8 cellular contexts compared by ENCODE assay signal in genomic region chr16:4538067-4538385, GRCh38. TPM values are rescaled to one million over a fixed set of nuclear protein-coding genes. Genes with fewer than 3 reads are reported as not detected.
DNase-seq lines count a peak whose midpoint lies in the region; ATAC-seq, FAIRE-seq and TF ChIP-seq lines count a peak whose summit lies in the region.

No MANE protein-coding gene starts in this region.

- CTCF ChIA-PET in endothelial cell of umbilical vein (lab: Charles Lee), result interaction anchor here (0.8 to 1.1 kb wide), 2 partner anchors 12 to 32 kb away, joined by 3 read pairs; no protein-coding TSS in a partner anchor

- H3K9me3 Mint-ChIP-seq in CD14-positive monocyte, result peaks cover 6 to 26% (median 20%) of the 10 kb centered on the region in 7 donors
- H3K9me3 Mint-ChIP-seq in natural killer cell treated with Interleukin-12 subunit alpha and Interleukin-12 subunit beta and Interleukin-15 and Interleukin-18, amount 100 ng/mL, for 72 hours, result no peaks in the 10 kb centered on the region

- H3K9ac ChIP-seq in NT2/D1 (ENCODE audit: insufficient read length, low read depth) (peak overlapping the region; percentile 88), endothelial cell of umbilical vein (replicated peaks; ENCODE audit: extremely low read depth, insufficient read depth, low read length) (peak overlapping the region; percentile 64)

- peaks cover 17% of the 10 kb centered on the region for H3K9me3 ChIP-seq in NT2/D1 (ENCODE audit: insufficient read depth, low read length)
- H3K9me3 ChIP-seq in endothelial cell of umbilical vein (replicated peaks; ENCODE audit: control insufficient read depth, insufficient read depth, low read length), result no peaks in the 10 kb centered on the region

- ATAC-seq in GM21528 (IDR thresholded peaks at IDR 0.05; ENCODE audit: low FRiP score, unreplicated experiment), result peak; percentile 36
- ATAC-seq in natural killer cell treated with Interleukin-12 subunit alpha and Interleukin-12 subunit beta and Interleukin-15 and Interleukin-18, amount 100 ng/mL, for 72 hours, result peak; percentile 56 to 65

- H3K4me3 ChIP-seq in NT2/D1 (ENCODE audit: insufficient read length, low read depth) (peak overlapping the region; percentile 81), endothelial cell of umbilical vein (replicated peaks in 1 of 3; ENCODE audit: insufficient read depth in 1 of 3, low read depth in 1 of 3, low read length in 3 of 3) (peak overlapping the region; percentile 50 to 60 (median 57))

- peak overlapping the region; percentile 57 for H3K4me2 ChIP-seq in endothelial cell of umbilical vein (ENCODE audit: insufficient read depth, low read length)

- no peak for DNase-seq in CD14-positive monocyte (ENCODE audit: low spot score)
- DNase-seq in NT2/D1 (ENCODE audit: low read depth, low spot score), result no peak
- peak; percentile 30 for DNase-seq in endothelial cell of umbilical vein (ENCODE audit: low read depth, low spot score)
- DNase-seq in natural killer cell treated with Interleukin-12 subunit alpha and Interleukin-12 subunit beta and Interleukin-15 and Interleukin-18, amount 100 ng/mL, for 72 hours (ENCODE audit: low spot score), result no peak
- no peak for DNase-seq in NCI-H2196 treated with DMSO at 0.1 percent for 48 hours (lab: John Stamatoyannopoulos, UW; ENCODE audit: unreplicated experiment)
- DNase-seq in DMS79 treated with DMSO at 0.1 percent for 48 hours (lab: John Stamatoyannopoulos, UW), result no peak
- no peak for DNase-seq in NCI-H69 (lab: John Stamatoyannopoulos, UW)

- no peaks in the 10 kb centered on the region for H3K9me1 ChIP-seq in endothelial cell of umbilical vein (replicated peaks; ENCODE audit: control insufficient read depth, extremely low read depth, insufficient read depth, low read length)

- dilution Hi-C loops in endothelial cell of umbilical vein (cut with MboI; ENCODE audit: extremely low pct_ligation_motif_present, low sequenced_read_pairs), result no loop called here

- TF ChIP-seq CTCF in CD14-positive monocyte (IDR thresholded peaks at IDR 0.05) (no peak), endothelial cell of umbilical vein (IDR thresholded peaks at IDR 0.05; ENCODE audit: extremely low read depth in 1 of 2, insufficient read depth in 1 of 2, low read depth in 1 of 2, low read length in 2 of 2) (no peak)

- H3K4me1 Mint-ChIP-seq in CD14-positive monocyte, result peaks cover 22% of the 10 kb centered on the region
- H3K4me1 Mint-ChIP-seq in natural killer cell treated with Interleukin-12 subunit alpha and Interleukin-12 subunit beta and Interleukin-15 and Interleukin-18, amount 100 ng/mL, for 72 hours (ENCODE audit: low read depth in 2 of 2), result peaks cover 31 to 34% of the 10 kb centered on the region in 2 donors

- H3K36me3 ChIP-seq in NT2/D1 (ENCODE audit: insufficient read depth, insufficient read length, low read length), result peaks cover 31% of the 10 kb centered on the region
- no peaks in the 10 kb centered on the region for H3K36me3 ChIP-seq in endothelial cell of umbilical vein (ENCODE audit: control insufficient read depth in 2 of 2, extremely low read depth in 1 of 2, insufficient read depth in 2 of 2, low read length in 2 of 2)

- H3K4me1 ChIP-seq in NT2/D1 (ENCODE audit: insufficient read depth, insufficient read length) (peaks cover 12% of the 10 kb centered on the region), endothelial cell of umbilical vein (ENCODE audit: control insufficient read depth, extremely low read depth, insufficient read depth, low read length) (peaks cover 4% of the 10 kb centered on the region)

- H3K27me3 ChIP-seq in NT2/D1 (ENCODE audit: insufficient read depth, insufficient read length) (peaks cover 10% of the 10 kb centered on the region), endothelial cell of umbilical vein (ENCODE audit: control insufficient read depth in 2 of 2, insufficient read depth in 2 of 2, low read length in 2 of 2) (peaks cover 0 to 2% of the 10 kb centered on the region in 2 experiments)

- no peak overlapping the region for H3K27ac Mint-ChIP-seq in CD14-positive monocyte
- H3K27ac Mint-ChIP-seq in natural killer cell treated with Interleukin-12 subunit alpha and Interleukin-12 subunit beta and Interleukin-15 and Interleukin-18, amount 100 ng/mL, for 72 hours, result no peak overlapping the region

- POLR2A ChIA-PET in endothelial cell of umbilical vein (lab: Charles Lee), result no interaction called here

- intact Hi-C loops in CD14-positive monocyte (cut with micrococcal nuclease) (loop anchor here (2.0 kb wide), 2 partner anchors 61 to 77 kb away; partner anchors contain the start of genes HMOX2 (in 1 of the 2) and UBALD1 (in 1 of the 2)), endothelial cell of umbilical vein (cut with micrococcal nuclease) (loop anchor here (2.0 to 5.0 kb wide), 2 partner anchors 61 to 74 kb away; partner anchors contain the start of genes HMOX2 and UBALD1)

- FAIRE-seq in endothelial cell of umbilical vein (lab: Jason Lieb, UNC), result no peak

- H3K36me3 Mint-ChIP-seq in CD14-positive monocyte, result peaks cover 21 to 22% of the 10 kb centered on the region in 2 donors
- peaks cover 5% of the 10 kb centered on the region for H3K36me3 Mint-ChIP-seq in natural killer cell treated with Interleukin-12 subunit alpha and Interleukin-12 subunit beta and Interleukin-15 and Interleukin-18, amount 100 ng/mL, for 72 hours

- H4K20me1 ChIP-seq in endothelial cell of umbilical vein (replicated peaks; ENCODE audit: control insufficient read depth, extremely low read depth, insufficient read depth, low read length), result no peaks in the 10 kb centered on the region

- BruUV-seq in endothelial cell of umbilical vein (replicated peaks; lab: Mats Ljungman, UMichigan), result no TSS peak

- peaks cover 9 to 12% (median 10%) of the 10 kb centered on the region in 3 donors for H3K27me3 Mint-ChIP-seq in CD14-positive monocyte (ENCODE audit: low read depth in 3 of 3)
- no peaks in the 10 kb centered on the region for H3K27me3 Mint-ChIP-seq in natural killer cell treated with Interleukin-12 subunit alpha and Interleukin-12 subunit beta and Interleukin-15 and Interleukin-18, amount 100 ng/mL, for 72 hours

- TF ChIP-seq POLR2A in endothelial cell of umbilical vein (IDR thresholded peaks at IDR 0.05; ENCODE audit: low read depth, low read length), result no peak

- peak overlapping the region; percentile 74 for H2AFZ ChIP-seq in endothelial cell of umbilical vein (ENCODE audit: low read depth, low read length)

- H3K4me3 Mint-ChIP-seq in CD14-positive monocyte, result peak overlapping the region; percentile 72 to 86
- H3K4me3 Mint-ChIP-seq in natural killer cell treated with Interleukin-12 subunit alpha and Interleukin-12 subunit beta and Interleukin-15 and Interleukin-18, amount 100 ng/mL, for 72 hours, result peak overlapping the region; percentile 76

- H3K27ac ChIP-seq in endothelial cell of umbilical vein (ENCODE audit: insufficient read depth, low read depth, low read length), result no peak overlapping the region

- H3K79me2 ChIP-seq in endothelial cell of umbilical vein (ENCODE audit: control insufficient read depth, insufficient read depth, low read length), result no peaks in the 10 kb centered on the region

TF ChIP-seq in endothelial cell of umbilical vein, 7 proteins besides CTCF, POLR2A, EP300 and RAD21:
- TF ChIP-seq EZH2 (IDR thresholded peaks at IDR 0.05; ENCODE audit: borderline replicate concordance, low read depth, low read length, severe bottlenecking) (peak; percentile 61), MAX (IDR thresholded peaks at IDR 0.05; ENCODE audit: insufficient read depth, insufficient read length) (no peak), POLR2AphosphoS5 (IDR thresholded peaks at IDR 0.05; ENCODE audit: insufficient read depth, low read depth, low read length) (no peak), FOS (IDR thresholded peaks at IDR 0.05; ENCODE audit: borderline replicate concordance, insufficient read depth, low read length) (no peak)

RNA-seq across cellular contexts. Expression of gene CDIP1, which starts 0.5 kb away (rescaled TPM):
- polyA plus RNA-seq in CD14-positive monocyte (10 to 100 TPM in 1 of 2 donors, 1 to 10 TPM in 1; 8.6 to 10.8 TPM), endothelial cell of umbilical vein (37.4 and 47.6 TPM in 2 replicates)
- total RNA-seq in endothelial cell of umbilical vein, result 22.4 and 33.9 TPM in 2 replicates
- 24.5 and 26.4 TPM in 2 replicates for polyA plus RNA-seq in endothelial cell of umbilical vein (2011; cell fraction: cytosol; rRNA removed)
- polyA plus RNA-seq in endothelial cell of umbilical vein (2011; cell fraction: nucleus; rRNA removed), result 21.8 and 25.6 TPM in 2 replicates
- polyA plus RNA-seq in endothelial cell of umbilical vein (2012), result 37.3 and 83.1 TPM in 2 replicates
- 24.4 and 25.1 TPM in 2 replicates for polyA minus RNA-seq in endothelial cell of umbilical vein
- 7.5 TPM for polyA minus RNA-seq in endothelial cell of umbilical vein (2011; cell fraction: cytosol; rRNA and poly(A)+ RNA removed)
- 10.2 and 13.3 TPM in 2 replicates for polyA minus RNA-seq in endothelial cell of umbilical vein (2011; cell fraction: nucleus; rRNA and poly(A)+ RNA removed)
- 10 to 100 TPM; 24.5 to 28.2 TPM for total RNA-seq in natural killer cell treated with Interleukin-12 subunit alpha and Interleukin-12 subunit beta and Interleukin-15 and Interleukin-18, amount 100 ng/mL, for 72 hours

RNA-seq across cellular contexts. Expression of gene C16orf96, which starts 18.1 kb away (rescaled TPM):
- not detected for polyA plus RNA-seq in CD14-positive monocyte
- not detected in 2 replicates for total RNA-seq in endothelial cell of umbilical vein
- not detected in 2 replicates for polyA plus RNA-seq in endothelial cell of umbilical vein
- polyA plus RNA-seq in endothelial cell of umbilical vein (2011; cell fraction: cytosol; rRNA removed), result 0.03 TPM in 1 of 2 replicates, not detected in the other
- polyA plus RNA-seq in endothelial cell of umbilical vein (2011; cell fraction: nucleus; rRNA removed), result 0.08 TPM in 1 of 2 replicates, not detected in the other
- polyA plus RNA-seq in endothelial cell of umbilical vein (2012), result not detected in 2 replicates
- polyA minus RNA-seq in endothelial cell of umbilical vein, result 0.06 TPM in 1 of 2 replicates, not detected in the other
- not detected for polyA minus RNA-seq in endothelial cell of umbilical vein (2011; cell fraction: cytosol; rRNA and poly(A)+ RNA removed)
- not detected in 2 replicates for polyA minus RNA-seq in endothelial cell of umbilical vein (2011; cell fraction: nucleus; rRNA and poly(A)+ RNA removed)
- not detected for total RNA-seq in natural killer cell treated with Interleukin-12 subunit alpha and Interleukin-12 subunit beta and Interleukin-15 and Interleukin-18, amount 100 ng/mL, for 72 hours
